ENCODE assay signal across 18 cellular contexts in the genomic region with DNA sequence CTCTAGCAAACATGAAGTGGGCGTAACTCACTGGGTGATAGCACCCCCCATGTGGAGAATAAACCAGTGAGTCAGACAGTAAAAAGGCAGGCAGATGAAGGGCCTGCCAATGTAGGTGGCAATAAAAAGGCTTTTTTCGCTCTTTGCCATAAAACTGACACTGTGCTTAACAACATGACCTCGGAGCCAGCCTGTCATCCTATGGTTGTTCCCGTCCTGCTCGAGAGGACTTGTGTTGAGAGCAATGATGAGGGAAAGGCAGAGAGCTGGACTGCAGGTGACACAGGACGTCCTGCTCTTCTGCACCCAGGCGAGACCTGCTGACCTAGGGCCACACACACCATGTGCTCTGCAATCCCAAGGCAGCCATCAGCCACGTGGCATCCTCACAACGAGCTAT.
"Had no signal": no experiment of that assay in that cellular context is flagged by ENCODE, and none has a peak within 500 bp of the region (broad histone marks: within the 10 kb centered on the region; RNA-seq: fewer than 3 reads in every experiment).

No MANE protein-coding gene starts in this region.

- H3K27ac Mint-ChIP-seq: naive thymus-derived CD4-positive, alpha-beta T cell; nephron progenitor cell; stimulated activated effector memory CD8-positive, alpha-beta T cell treated with anti-CD3 and anti-CD28 coated beads, Interleukin-12 subunit alpha, Interleukin-12 subunit beta, amount 100 ng/mL, for 72 hours; stimulated activated naive CD8-positive, alpha-beta T cell treated with anti-CD3 and anti-CD28 coated beads, Interleukin-15, Interleukin-2, amounts not matched to agents 100 ng/mL and 50 ng/mL, for 24 hours had no signal

- H3K9me3 Mint-ChIP-seq: nephron progenitor cell; stimulated activated naive CD8-positive, alpha-beta T cell treated with anti-CD3 and anti-CD28 coated beads, Interleukin-15, Interleukin-2, amounts not matched to agents 100 ng/mL and 50 ng/mL, for 24 hours had no signal

- H3K4me3 ChIP-seq: testis, tibial nerve had no signal

- H3K27ac ChIP-seq: foreskin keratinocyte, neutrophil, testis, tibial nerve had no signal

- H3K4me3 Mint-ChIP-seq: naive thymus-derived CD4-positive, alpha-beta T cell; nephron progenitor cell; stimulated activated effector memory CD8-positive, alpha-beta T cell treated with anti-CD3 and anti-CD28 coated beads, Interleukin-12 subunit alpha, Interleukin-12 subunit beta, amount 100 ng/mL, for 72 hours; stimulated activated naive CD8-positive, alpha-beta T cell treated with anti-CD3 and anti-CD28 coated beads, Interleukin-15, Interleukin-2, amounts not matched to agents 100 ng/mL and 50 ng/mL, for 24 hours had no signal

- ATAC-seq: foreskin keratinocyte; left colon; naive thymus-derived CD4-positive, alpha-beta T cell; stimulated activated effector memory CD8-positive, alpha-beta T cell treated with anti-CD3 and anti-CD28 coated beads, Interleukin-12 subunit alpha, Interleukin-12 subunit beta, amount 100 ng/mL, for 72 hours had no signal

- FAIRE-seq: colon, endothelial cell of umbilical vein had no signal

- H3K27me3 ChIP-seq: foreskin keratinocyte, neutrophil, testis, tibial nerve had no signal

- H3K36me3 ChIP-seq: neutrophil, tibial nerve had no signal

- H3K4me1 Mint-ChIP-seq: naive thymus-derived CD4-positive, alpha-beta T cell; stimulated activated effector memory CD8-positive, alpha-beta T cell treated with anti-CD3 and anti-CD28 coated beads, Interleukin-12 subunit alpha, Interleukin-12 subunit beta, amount 100 ng/mL, for 72 hours had no signal

- DNase-seq: dermis blood vessel endothelial cell; erythroblast; foreskin keratinocyte; hippocampal formation; left colon; mammary epithelial cell; naive thymus-derived CD4-positive, alpha-beta T cell; nephron progenitor cell; posterior cingulate gyrus; stimulated activated CD4-positive, alpha-beta T cell treated with anti-CD3 and anti-CD28 coated beads, Interleukin-4, amount 100 ng/mL, for 1 hour; stimulated activated CD8-positive, alpha-beta memory T cell treated with anti-CD3 and anti-CD28 coated beads, Interleukin-4, amount 100 ng/mL, for 48 hours; testis had no signal

- H3K4me1 ChIP-seq: foreskin keratinocyte, testis, tibial nerve had no signal

- H3K9me3 ChIP-seq: neutrophil, testis, tibial nerve had no signal

- H3K36me3 Mint-ChIP-seq: naive thymus-derived CD4-positive, alpha-beta T cell; stimulated activated effector memory CD8-positive, alpha-beta T cell treated with anti-CD3 and anti-CD28 coated beads, Interleukin-12 subunit alpha, Interleukin-12 subunit beta, amount 100 ng/mL, for 72 hours had no signal
